Comparison of ENCODE assay signal across 11 cellular contexts in the genomic region with DNA sequence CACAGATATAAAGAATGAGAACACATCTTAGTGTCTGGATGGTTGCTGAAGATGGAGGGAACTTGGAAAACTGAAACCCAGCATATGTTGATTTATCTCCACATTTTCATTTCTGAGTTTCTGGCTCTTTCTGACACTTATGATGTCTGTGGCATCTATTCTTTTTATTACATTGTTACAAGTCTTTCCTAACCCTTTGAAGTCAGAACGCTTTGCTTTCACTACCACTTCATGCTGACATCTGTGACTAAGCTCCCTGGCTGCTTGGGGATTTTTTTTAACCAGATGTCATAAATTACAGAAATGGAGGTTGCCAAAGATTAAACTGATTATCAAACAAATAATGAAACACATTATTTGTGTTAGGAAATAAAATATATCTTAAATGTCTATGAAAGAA.
DNase-seq lines count a peak whose midpoint lies in the region; ATAC-seq and TF ChIP-seq lines count a peak whose summit lies in the region.
"Had no signal": no experiment of that assay in that cellular context is flagged by ENCODE, and none has a peak within 500 bp of the region (broad histone marks: within the 10 kb centered on the region; RNA-seq: fewer than 3 reads in every experiment).

No MANE protein-coding gene starts in this region.

- no peaks in the 10 kb centered on the region for H3K4me1 ChIP-seq in psoas muscle
- H3K4me1 ChIP-seq: Caco-2 had no signal

- TF ChIP-seq CTCF in psoas muscle (IDR thresholded peaks at IDR 0.05) = no peak

- peak; percentile 39 for DNase-seq in ACHN
- peak; percentile 26 for DNase-seq in HT-29 (ENCODE audit: low spot score)
- DNase-seq in dermis blood vessel endothelial cell = peak; percentile 39
- no peak for DNase-seq in psoas muscle
- no peak for DNase-seq in NK-92 treated with Interleukin-12 subunit alpha and Interleukin-12 subunit beta, amount 100 ng/mL, for 24 hours (lab: John Stamatoyannopoulos, UW)
- no peak for DNase-seq in germinal center (ENCODE audit: low spot score)
- no peak for DNase-seq in stimulated activated CD8-positive, alpha-beta memory T cell treated with anti-CD3 and anti-CD28 coated beads, Interleukin-4, amount 100 ng/mL, for 48 hours
- DNase-seq: Caco-2, cerebellar nuclear complex, natural killer cell had no signal

- H3K36me3 ChIP-seq in psoas muscle (ENCODE audit: insufficient read depth in 1 of 2, low read depth in 1 of 2) = no peaks in the 10 kb centered on the region

- ATAC-seq in GM19463 (IDR thresholded peaks at IDR 0.05; ENCODE audit: unreplicated experiment) = peak; percentile 38
- ATAC-seq in psoas muscle = no peak
- ATAC-seq: natural killer cell had no signal

- H3K27me3 ChIP-seq in psoas muscle (ENCODE audit: insufficient read depth in 3 of 3, low read length in 2 of 3) = no peaks in the 10 kb centered on the region

- 7 to 19% (median 17%) methylated on average over 1 of the region's 1 CpG for WGBS in psoas muscle, 3 donors

- H3K4me3 ChIP-seq in psoas muscle = no peak overlapping the region

- intact Hi-C loops in psoas muscle (cut with DNase I) = no loop called here

- in situ Hi-C loops in ACHN (cut with HindIII; ENCODE audit: low pct_ligation_motif_present, low pct_unique_long_range_greater_than_20kb, low sequenced_read_pairs) = no loop called here

- H3K27ac ChIP-seq in psoas muscle = no peak overlapping the region

- H3K9me3 ChIP-seq in psoas muscle = no peaks in the 10 kb centered on the region
- H3K9me3 ChIP-seq: Caco-2 had no signal

Comparison
In these comparisons a context has a peak if more than half of its experiments do, and no peak if none do; other contexts are left out.
1. DNase-seq: peak in ACHN (single experiment), HT-29 (single experiment) and dermis blood vessel endothelial cell (single experiment); none in psoas muscle (0 of 2), NK-92 treated with Interleukin-12 subunit alpha and Interleukin-12 subunit beta, amount 100 ng/mL, for 24 hours (single experiment), germinal center (single experiment) and stimulated activated CD8-positive, alpha-beta memory T cell treated with anti-CD3 and anti-CD28 coated beads, Interleukin-4, amount 100 ng/mL, for 48 hours (single experiment).